In genomic region chr20:63429992-63430391, GRCh38 we compare ENCODE assay signal across 7 cellular contexts. TPM values are rescaled to one million over a fixed set of nuclear protein-coding genes. Genes with fewer than 3 reads are reported as not detected.
"Had no signal": no experiment of that assay in that cellular context is flagged by ENCODE, and none has a peak within 500 bp of the region (broad histone marks: within the 10 kb centered on the region; RNA-seq: fewer than 3 reads in every experiment).

No MANE protein-coding gene starts in this region.

- H3K36me3 ChIP-seq: HAP-1 had no signal

- H3K4me3 ChIP-seq: GM23248, HAP-1, K562 had no signal

- H3K27ac ChIP-seq: GM23248 had no signal

- H3K9me3 ChIP-seq: HAP-1 had no signal

- DNase-seq: GM23248, GOT3, H7, IMR-90 had no signal

- ATAC-seq: HCT116, K562 had no signal

RNA-seq across cellular contexts. Expression of gene KCNQ2, which starts 42.5 kb away (rescaled TPM):
- total RNA-seq: GM23248, IMR-90 had no signal
